1 cellular context compared by ENCODE assay signal in genomic region chr10:132292287-132292971, GRCh38.
A peak's percentile ranks its signal among the peaks of the same experiment; 100 is the strongest.
TF ChIP-seq lines count a peak whose summit lies in the region.

No MANE protein-coding gene starts in this region.

TF ChIP-seq in HepG2, 621 proteins besides CTCF, POLR2A, EP300 and RAD21 (continued from another document):
- TF ChIP-seq, protein P1, sequence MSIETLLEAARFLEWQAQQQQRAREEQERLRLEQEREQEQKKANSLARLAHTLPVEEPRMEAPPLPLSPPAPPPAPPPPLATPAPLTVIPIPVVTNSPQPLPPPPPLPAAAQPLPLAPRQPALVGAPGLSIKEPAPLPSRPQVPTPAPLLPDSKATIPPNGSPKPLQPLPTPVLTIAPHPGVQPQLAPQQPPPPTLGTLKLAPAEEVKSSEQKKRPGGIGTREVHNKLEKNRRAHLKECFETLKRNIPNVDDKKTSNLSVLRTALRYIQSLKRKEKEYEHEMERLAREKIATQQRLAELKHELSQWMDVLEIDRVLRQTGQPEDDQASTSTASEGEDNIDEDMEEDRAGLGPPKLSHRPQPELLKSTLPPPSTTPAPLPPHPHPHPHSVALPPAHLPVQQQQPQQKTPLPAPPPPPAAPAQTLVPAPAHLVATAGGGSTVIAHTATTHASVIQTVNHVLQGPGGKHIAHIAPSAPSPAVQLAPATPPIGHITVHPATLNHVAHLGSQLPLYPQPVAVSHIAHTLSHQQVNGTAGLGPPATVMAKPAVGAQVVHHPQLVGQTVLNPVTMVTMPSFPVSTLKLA (IDR thresholded peaks at IDR 0.05), result peak; percentile 90
- TF ChIP-seq ZSCAN20 (CRISPR knock-in tag; IDR thresholded peaks at IDR 0.05; ENCODE audit: borderline replicate concordance) (no peak), ZNF383 (CRISPR knock-in tag; IDR thresholded peaks at IDR 0.05; ENCODE audit: borderline replicate concordance) (no peak), ZNF891 (CRISPR knock-in tag; IDR thresholded peaks at IDR 0.05) (no peak)
TF ChIP-seq in HepG2: peak in this region for 1.
